14 cellular contexts compared by ENCODE assay signal in the genomic region with DNA sequence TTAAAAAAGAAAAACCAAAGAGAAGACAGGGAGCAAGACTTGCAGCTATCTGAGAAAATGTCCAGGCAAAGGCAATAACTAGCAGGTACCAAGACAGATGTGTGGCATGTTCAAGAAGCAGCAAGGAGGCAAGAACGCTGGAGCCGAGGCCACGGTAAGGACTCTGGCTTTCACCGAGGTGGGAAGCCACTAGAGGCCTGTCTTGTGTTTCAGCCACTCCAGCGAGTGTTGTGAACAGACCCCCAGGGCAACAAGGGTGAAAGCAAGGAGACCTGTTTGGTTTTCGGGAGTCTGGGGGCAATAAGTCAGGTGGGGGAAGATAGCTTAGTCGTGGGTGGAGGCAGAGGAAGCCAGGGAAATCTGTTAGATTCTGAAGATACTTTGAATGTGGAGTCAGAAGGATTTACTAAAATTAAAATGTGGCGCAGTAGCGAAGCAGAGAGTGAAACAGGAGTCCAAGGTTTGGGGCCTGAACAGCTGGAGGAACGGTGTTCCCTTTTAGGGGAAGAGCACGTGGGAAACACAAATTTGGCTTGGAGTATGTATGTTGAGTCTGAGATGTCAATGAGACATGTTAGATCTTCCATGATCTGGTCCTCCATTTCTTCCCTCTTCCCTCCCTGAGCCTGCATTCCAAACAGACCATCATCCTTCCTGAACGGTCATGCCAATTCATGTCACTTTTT. TPM values are rescaled to one million over a fixed set of nuclear protein-coding genes. Genes with fewer than 3 reads are reported as not detected.
DNase-seq lines count a peak whose midpoint lies in the region; ATAC-seq and TF ChIP-seq lines count a peak whose summit lies in the region.
"Had no signal": no experiment of that assay in that cellular context is flagged by ENCODE, and none has a peak within 500 bp of the region (broad histone marks: within the 10 kb centered on the region; RNA-seq: fewer than 3 reads in every experiment).

No MANE protein-coding gene starts in this region.

- H3K4me3 Mint-ChIP-seq in HFFc6 (peak overlapping the region; percentile 96), chondrocyte (ENCODE audit: unreplicated experiment) (peak overlapping the region; percentile 93)

- H3K4me1 Mint-ChIP-seq in HFFc6 (ENCODE audit: low read depth) (peaks cover 87% of the 10 kb centered on the region), chondrocyte (ENCODE audit: low read depth) (peaks cover 87% of the 10 kb centered on the region)

- H3K9me3 Mint-ChIP-seq in HFFc6, result no peaks in the 10 kb centered on the region
- no peaks in the 10 kb centered on the region for H3K9me3 Mint-ChIP-seq in chondrocyte (ENCODE audit: low read depth)

- no peaks in the 10 kb centered on the region for H3K9me3 ChIP-seq in BLaER1 treated with 17β-estradiol and CSF1 and Interleukin-3, amounts not matched to agents 10 nM and 100 nM (replicated peaks in 1 of 11)
- no peaks in the 10 kb centered on the region for H3K9me3 ChIP-seq in osteoblast (ENCODE audit: low read depth, low read length)

- TF ChIP-seq CTCF in HFFc6 (IDR thresholded peaks at IDR 0.05) (no peak), chondrocyte (IDR thresholded peaks at IDR 0.05) (no peak), osteoblast (IDR thresholded peaks at IDR 0.05; ENCODE audit: extremely low read depth, low read depth, low read length) (no peak)

- DNase-seq in HFFc6 (no peak), chondrocyte (ENCODE audit: low spot score) (no peak), osteoblast (ENCODE audit: insufficient read length, low spot score, missing footprints) (peak; percentile 54), Kasumi-1 (lab: John Stamatoyannopoulos, UW) (no peak), DMS79 (lab: John Stamatoyannopoulos, UW) (no peak)
- no peak for DNase-seq in stimulated activated CD8-positive, alpha-beta memory T cell treated with anti-CD3 and anti-CD28 coated beads, Interleukin-4, amount 100 ng/mL, for 48 hours
- DNase-seq: brain microvascular endothelial cell, mesendoderm, NCI-H187, NCI-H82 had no signal

- peak overlapping the region; percentile 93 for H3K27ac Mint-ChIP-seq in HFFc6
- peak overlapping the region; percentile 79 for H3K27ac Mint-ChIP-seq in chondrocyte (ENCODE audit: unreplicated experiment)

- peak overlapping the region in 2 of 10 experiments; percentile 87; a peak in 1 of 20 replicates for H3K4me3 ChIP-seq in BLaER1 treated with 17β-estradiol and CSF1 and Interleukin-3, amounts not matched to agents 10 nM and 100 nM
- H3K4me3 ChIP-seq in osteoblast (ENCODE audit: insufficient read depth, low read length), result peak overlapping the region; percentile 6
- H3K4me3 ChIP-seq: skin epidermis had no signal

- no peak for ATAC-seq in GM18873 (IDR thresholded peaks at IDR 0.05; ENCODE audit: low FRiP score, unreplicated experiment)
- ATAC-seq: esophagus mucosa had no signal

- H3K9ac ChIP-seq in BLaER1 treated with 17β-estradiol and CSF1 and Interleukin-3, amounts not matched to agents 10 nM and 100 nM, result peak overlapping the region in 6 of 11 experiments; percentile 13 to 97 (median 90); a peak in 8 of 22 replicates

- H3K4me1 ChIP-seq in BLaER1 treated with 17β-estradiol and CSF1 and Interleukin-3, amounts not matched to agents 10 nM and 100 nM, result peaks cover 77 to 89% (median 84%) of the 10 kb centered on the region in 10 experiments
- H3K4me1 ChIP-seq in osteoblast (ENCODE audit: insufficient read depth, low read length), result peaks cover 68% of the 10 kb centered on the region

- peaks cover 78% of the 10 kb centered on the region for H3K79me2 ChIP-seq in osteoblast (ENCODE audit: insufficient read depth, low read length)

- peak overlapping the region in 10 of 11 experiments; percentile 79 to 99 (median 95); a peak in 15 of 22 replicates for H3K4me2 ChIP-seq in BLaER1 treated with 17β-estradiol and CSF1 and Interleukin-3, amounts not matched to agents 10 nM and 100 nM
- peak overlapping the region; percentile 99 for H3K4me2 ChIP-seq in osteoblast (ENCODE audit: insufficient read depth, low read length)

- peaks cover 70% of the 10 kb centered on the region for H3K36me3 Mint-ChIP-seq in HFFc6 (ENCODE audit: low read depth)
- peaks cover 40% of the 10 kb centered on the region for H3K36me3 Mint-ChIP-seq in chondrocyte (ENCODE audit: low read depth)

- H3K27me3 ChIP-seq in BLaER1 treated with 17β-estradiol and CSF1 and Interleukin-3, amounts not matched to agents 10 nM and 100 nM, result no peaks in the 10 kb centered on the region
- H3K27me3 ChIP-seq in osteoblast (ENCODE audit: insufficient read depth, low read length), result no peaks in the 10 kb centered on the region
- H3K27me3 ChIP-seq: brain microvascular endothelial cell had no signal

- H2AFZ ChIP-seq in osteoblast (ENCODE audit: low read length), result no peak overlapping the region

- no peak overlapping the region for H3K27ac ChIP-seq in BLaER1 treated with 17β-estradiol and CSF1 and Interleukin-3, amounts not matched to agents 10 nM and 100 nM
- H3K27ac ChIP-seq in osteoblast (ENCODE audit: low read depth, low read length), result peak overlapping the region; percentile 56

- H3K27me3 Mint-ChIP-seq in HFFc6 (ENCODE audit: insufficient read depth) (peaks cover 20% of the 10 kb centered on the region), chondrocyte (ENCODE audit: low read depth) (no peaks in the 10 kb centered on the region)

- peaks cover 74 to 78% (median 77%) of the 10 kb centered on the region in 11 experiments for H4K20me1 ChIP-seq in BLaER1 treated with 17β-estradiol and CSF1 and Interleukin-3, amounts not matched to agents 10 nM and 100 nM
- H4K20me1 ChIP-seq in osteoblast (ENCODE audit: insufficient read depth, low read length), result peaks cover 72% of the 10 kb centered on the region

- peaks cover 70 to 75% (median 72%) of the 10 kb centered on the region in 11 experiments for H3K36me3 ChIP-seq in BLaER1 treated with 17β-estradiol and CSF1 and Interleukin-3, amounts not matched to agents 10 nM and 100 nM
- peaks cover 68% of the 10 kb centered on the region for H3K36me3 ChIP-seq in osteoblast (ENCODE audit: insufficient read depth, low read length)

RNA-seq across cellular contexts. Expression of a gene that starts 3.1 kb away (rescaled TPM):
- total RNA-seq in HFFc6 (2021; fragmentation: NEBNext Ultra II Directional; extraction: Animal tissue kit (Norgen Biotek cat#: 25700)), result 100 to 1,000 TPM; 720 to 838 (median 782) TPM
- total RNA-seq in chondrocyte (312 to 483 TPM (median 462 TPM) in 3 replicates), osteoblast (265 and 314 TPM in 2 replicates)
